8 cellular contexts compared by ENCODE assay signal in the genomic region with DNA sequence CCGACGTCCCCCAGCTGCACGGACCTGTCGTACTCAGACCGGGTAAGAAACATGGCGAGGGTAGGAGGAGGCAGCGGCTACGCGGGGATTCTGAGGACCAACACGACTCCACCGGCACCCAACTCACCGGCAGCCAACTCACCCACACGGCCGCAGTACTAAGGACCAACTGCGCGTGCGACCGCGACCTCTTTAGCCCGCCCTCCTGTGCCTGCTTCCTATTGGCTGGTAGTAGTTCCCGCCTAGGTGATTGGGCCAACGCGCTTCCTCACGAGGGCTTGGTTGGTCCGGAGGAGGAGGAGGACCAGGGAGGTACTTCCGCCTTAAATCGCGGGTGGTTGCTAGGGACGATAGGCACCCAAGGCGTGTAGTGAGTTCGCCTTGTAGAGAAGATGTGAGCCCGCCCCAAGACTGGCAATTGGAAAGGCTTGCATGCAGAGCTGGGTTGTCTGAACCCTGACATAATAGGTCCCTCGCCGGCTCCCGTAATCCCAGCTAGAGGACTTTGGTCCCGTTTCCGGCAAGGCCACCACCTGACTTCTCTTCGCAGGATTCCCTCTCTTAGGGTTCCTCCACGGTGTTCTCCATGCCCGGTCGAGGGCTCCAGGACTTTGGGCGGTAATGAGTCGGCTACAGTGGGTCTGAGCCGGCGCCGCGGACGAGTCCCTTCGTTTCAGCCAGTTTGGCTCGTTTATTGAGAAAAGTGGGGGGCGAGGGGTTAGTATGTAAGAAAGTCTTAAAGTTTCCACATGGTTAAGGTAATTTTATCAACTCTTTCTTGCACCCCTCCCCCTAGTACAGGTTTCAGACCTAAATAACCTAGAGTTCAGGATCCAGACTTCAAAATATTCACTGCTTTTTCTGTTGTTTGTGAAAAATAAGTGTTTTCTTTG. TPM values are rescaled to one million over a fixed set of nuclear protein-coding genes. Genes with fewer than 3 reads are reported as not detected.
DNase-seq lines count a peak whose midpoint lies in the region; ATAC-seq and TF ChIP-seq lines count a peak whose summit lies in the region.

A gene (minus strand): TSS at position 171 of the 893 bp plus-strand sequence. CDS start 118 bp downstream, at position 53.

- peaks cover 68% of the 10 kb centered on the region for H3K4me1 ChIP-seq in adipocyte (ENCODE audit: control insufficient read depth, insufficient read depth, low read length)
- peaks cover 12% of the 10 kb centered on the region for H3K4me1 ChIP-seq in cardiac muscle cell (ENCODE audit: low read depth)
- no peaks in the 10 kb centered on the region for H3K4me1 ChIP-seq in parathyroid adenoma
- peaks cover 0 to 49% (median 16%) of the 10 kb centered on the region in 4 donors for H3K4me1 ChIP-seq in tibial nerve

- H3K9me3 ChIP-seq in adipocyte (ENCODE audit: control insufficient read depth, low read length), result no peaks in the 10 kb centered on the region
- no peaks in the 10 kb centered on the region for H3K9me3 ChIP-seq in cardiac muscle cell (ENCODE audit: low read depth)
- H3K9me3 ChIP-seq in parathyroid adenoma (ENCODE audit: control insufficient read depth, low read length), result no peaks in the 10 kb centered on the region
- no peaks in the 10 kb centered on the region for H3K9me3 ChIP-seq in tibial nerve

- H3K4me2 ChIP-seq in parathyroid adenoma (ENCODE audit: low read length), result peak within 1 kb of the TSS; percentile 97

- H3K27ac ChIP-seq in cardiac muscle cell, result peak within 1 kb of the TSS; percentile 82
- H3K27ac ChIP-seq in parathyroid adenoma, result peak within 1 kb of the TSS; percentile 84
- peak within 1 kb of the TSS; percentile 65 to 93 (median 86) for H3K27ac ChIP-seq in tibial nerve

- H3K4me3 ChIP-seq in GM12875 (ENCODE audit: low read depth, low read length) (peak within 1 kb of the TSS; percentile 97), adipocyte (ENCODE audit: low read length) (peak within 1 kb of the TSS; percentile 93), cardiac muscle cell (peak within 1 kb of the TSS; percentile 89), parathyroid adenoma (ENCODE audit: low read depth, low read length) (peak within 1 kb of the TSS; percentile 79), tibial nerve (peak within 1 kb of the TSS; percentile 78 to 86 (median 80))

- WGBS in tibial nerve, 2 donors, result 0% methylated on average over 45 to 50 of the region's 51 CpGs

- no peaks in the 10 kb centered on the region for H3K27me3 ChIP-seq in adipocyte (replicated peaks; ENCODE audit: control insufficient read depth, insufficient read depth, low read length)
- no peaks in the 10 kb centered on the region for H3K27me3 ChIP-seq in cardiac muscle cell
- no peaks in the 10 kb centered on the region for H3K27me3 ChIP-seq in parathyroid adenoma (ENCODE audit: control insufficient read depth, insufficient read depth, low read length)
- no peaks in the 10 kb centered on the region for H3K27me3 ChIP-seq in tibial nerve

- peak in 1 of 2 donors; percentile 67 for TF ChIP-seq POLR2A in tibial nerve (IDR thresholded peaks at IDR 0.05)

- peak; percentile 98 for ATAC-seq in HG02798 (IDR thresholded peaks at IDR 0.05; ENCODE audit: poor library complexity, unreplicated experiment)

- DNase-seq in NCI-H1436 (lab: John Stamatoyannopoulos, UW) (peak; percentile 96), T follicular helper cell (ENCODE audit: low read depth) (peak; percentile 92), adipocyte (ENCODE audit: low read depth) (peak; percentile 99), cardiac muscle cell (ENCODE audit: low read depth in 1 of 2, low spot score in 1 of 2) (peak; percentile 99 to 100), tibial nerve (ENCODE audit: low spot score in 2 of 2) (peak; percentile 90 to 95)

- peak; percentile 30 to 83 for TF ChIP-seq EP300 in tibial nerve (IDR thresholded peaks at IDR 0.05)

- no peak for TF ChIP-seq CTCF in GM12875 (IDR thresholded peaks at IDR 0.05; ENCODE audit: borderline replicate concordance, insufficient read depth, low read depth, low read length)
- no peak for TF ChIP-seq CTCF in cardiac muscle cell (IDR thresholded peaks at IDR 0.05; ENCODE audit: low read depth, low read length)
- TF ChIP-seq CTCF in parathyroid adenoma (IDR thresholded peaks at IDR 0.05), result no peak
- TF ChIP-seq CTCF in tibial nerve (IDR thresholded peaks at IDR 0.05), result peak in 1 of 5 experiments; percentile 31

- peak within 1 kb of the TSS; percentile 92 for H3K9ac ChIP-seq in adipocyte (ENCODE audit: low read length)
- no peak within 1 kb of the TSS for H3K9ac ChIP-seq in parathyroid adenoma

- peaks cover 2% of the 10 kb centered on the region for H3K36me3 ChIP-seq in adipocyte (ENCODE audit: control insufficient read depth, insufficient read depth, low read length, severe bottlenecking)
- H3K36me3 ChIP-seq in cardiac muscle cell, result peaks cover 2% of the 10 kb centered on the region
- no peaks in the 10 kb centered on the region for H3K36me3 ChIP-seq in parathyroid adenoma (ENCODE audit: control insufficient read depth, insufficient read depth, low read length)
- no peaks in the 10 kb centered on the region for H3K36me3 ChIP-seq in tibial nerve

- peak within 1 kb of the TSS; percentile 81 for H2AFZ ChIP-seq in parathyroid adenoma

- peaks cover 9% of the 10 kb centered on the region for H3K79me2 ChIP-seq in parathyroid adenoma

RNA-seq across cellular contexts. Expression of the gene that starts here (rescaled TPM):
- total RNA-seq in cardiac muscle cell, result 23.9 and 24.8 TPM in 2 replicates
- 96.6 and 103 TPM in 2 replicates for polyA plus RNA-seq in cardiac muscle cell
- total RNA-seq in tibial nerve, result 10 to 100 TPM; 20.5 to 28.8 (median 24.9) TPM

Comparison
In these comparisons a context has a peak if more than half of its experiments do, and no peak if none do; other contexts are left out.
1. Peak in every context shown above with its lines: DNase-seq, ATAC-seq, H3K4me3 ChIP-seq and H3K27ac ChIP-seq.